Comparison of ENCODE assay signal across 9 cellular contexts in genomic region chr5:97163360-97163764, GRCh38. TPM values are rescaled to one million over a fixed set of nuclear protein-coding genes. Genes with fewer than 3 reads are reported as not detected.
A peak's percentile ranks its signal among the peaks of the same experiment; 100 is the strongest.
DNase-seq lines count a peak whose midpoint lies in the region; ATAC-seq and TF ChIP-seq lines count a peak whose summit lies in the region.
"Had no signal": no experiment of that assay in that cellular context is flagged by ENCODE, and none has a peak within 500 bp of the region (broad histone marks: within the 10 kb centered on the region; RNA-seq: fewer than 3 reads in every experiment).

No MANE protein-coding gene starts in this region.

- H3K4me3 ChIP-seq in BE2C (ENCODE audit: low read depth, low read length) (no peak overlapping the region), astrocyte of the cerebellum (ENCODE audit: low read depth, low read length) (no peak overlapping the region), left lung (no peak overlapping the region)
- no peak overlapping the region for H3K4me3 ChIP-seq in effector memory CD4-positive, alpha-beta T cell (ENCODE audit: insufficient read depth, low read depth, low read length, poor library complexity, severe bottlenecking)

- in situ Hi-C loops in astrocyte of the cerebellum (cut with HindIII; ENCODE audit: low sequenced_read_pairs), result loop anchor here (25.0 kb wide), 1 partner anchor 276 kb away; the partner anchor contains the start of gene ERAP2

- no peaks in the 10 kb centered on the region for H3K27me3 ChIP-seq in BE2C
- H3K27me3 ChIP-seq in left lung, result no peaks in the 10 kb centered on the region
- H3K27me3 ChIP-seq in effector memory CD4-positive, alpha-beta T cell (replicated peaks; ENCODE audit: control insufficient read depth, insufficient read depth, low read length, poor library complexity, severe bottlenecking), result no peaks in the 10 kb centered on the region

- no peaks in the 10 kb centered on the region for H3K9me3 ChIP-seq in BE2C
- H3K9me3 ChIP-seq in left lung, result peaks cover 0 to 2% of the 10 kb centered on the region in 2 donors
- H3K9me3 ChIP-seq in effector memory CD4-positive, alpha-beta T cell (ENCODE audit: control insufficient read depth, low read length), result no peaks in the 10 kb centered on the region

- no peaks in the 10 kb centered on the region for H3K4me1 ChIP-seq in BE2C
- H3K4me1 ChIP-seq in left lung, result peaks cover 0 to 3% of the 10 kb centered on the region in 2 donors
- no peaks in the 10 kb centered on the region for H3K4me1 ChIP-seq in effector memory CD4-positive, alpha-beta T cell (ENCODE audit: control insufficient read depth, insufficient read depth, low read length, poor library complexity, severe bottlenecking)

- intact Hi-C loops in left lung (cut with DNase I), result loop anchor here in 1 of 2 donors (10.0 kb wide), 2 partner anchors 159 to 409 kb away; no protein-coding TSS in a partner anchor

- H3K27ac ChIP-seq in left lung, result no peak overlapping the region
- no peak overlapping the region for H3K27ac ChIP-seq in effector memory CD4-positive, alpha-beta T cell (ENCODE audit: insufficient read depth, low read length, poor library complexity, severe bottlenecking)

- H3K36me3 ChIP-seq in BE2C (peaks cover 35% of the 10 kb centered on the region), left lung (peaks cover 0 to 68% of the 10 kb centered on the region in 2 donors)
- peaks cover 20% of the 10 kb centered on the region for H3K36me3 ChIP-seq in effector memory CD4-positive, alpha-beta T cell (ENCODE audit: control insufficient read depth, insufficient read depth, low read length)

- DNase-seq in BE2C, result no peak
- peak; percentile 26 for DNase-seq in HCEC 1CT
- DNase-seq in astrocyte of the cerebellum (ENCODE audit: low read depth), result peak; percentile 9
- DNase-seq in left lung, result no peak
- no peak for DNase-seq in middle frontal gyrus (ENCODE audit: extremely low spot score, low spot score)
- no peak for DNase-seq in effector memory CD4-positive, alpha-beta T cell
- no peak for DNase-seq in activated CD4-positive, alpha-beta T cell treated with anti-CD3 and anti-CD28 coated beads, Interleukin-2, amount 50 U/mL, for 48 hours
- DNase-seq in NCI-H1092 (lab: John Stamatoyannopoulos, UW), result no peak
- DNase-seq: activated CD4-positive, alpha-beta T cell treated with anti-CD3 and anti-CD28 coated beads for 48 hours had no signal

- ATAC-seq in left lung, result peak; percentile 42

- TF ChIP-seq CTCF in BE2C (IDR thresholded peaks at IDR 0.05; ENCODE audit: low read depth, low read length) (peak; percentile 53), astrocyte of the cerebellum (IDR thresholded peaks at IDR 0.05; ENCODE audit: low read depth, low read length, missing control alignments) (peak; percentile 27), left lung (IDR thresholded peaks at IDR 0.05) (peak; percentile 55 to 59)

RNA-seq across cellular contexts. Expression of gene RIOK2, which starts 19.7 kb away (rescaled TPM):
- 58.1 TPM for polyA plus RNA-seq in BE2C (2012; ENCODE audit: insufficient read depth, insufficient read length, low read depth)
- 10 to 100 TPM; 19.2 to 30.4 TPM for total RNA-seq in left lung

RNA-seq across cellular contexts. Expression of gene LIX1, which starts 21.0 kb away (rescaled TPM):
- polyA plus RNA-seq in BE2C (2012; ENCODE audit: insufficient read depth, insufficient read length, low read depth), result 2.0 TPM
- not detected for total RNA-seq in left lung

Comparison
In these comparisons a context has a peak if more than half of its experiments do, and no peak if none do; other contexts are left out.
1. DNase-seq: peak in HCEC 1CT (single experiment) and astrocyte of the cerebellum (single experiment); none in BE2C (single experiment), left lung (0 of 2), middle frontal gyrus (single experiment), effector memory CD4-positive, alpha-beta T cell (0 of 3), activated CD4-positive, alpha-beta T cell treated with anti-CD3 and anti-CD28 coated beads, Interleukin-2, amount 50 U/mL, for 48 hours (0 of 2) and NCI-H1092 (single experiment).
2. Peak in every context shown above with its lines, with median percentiles within 50 percentile points of each other: CTCF ChIP-seq.